In the genomic region with DNA sequence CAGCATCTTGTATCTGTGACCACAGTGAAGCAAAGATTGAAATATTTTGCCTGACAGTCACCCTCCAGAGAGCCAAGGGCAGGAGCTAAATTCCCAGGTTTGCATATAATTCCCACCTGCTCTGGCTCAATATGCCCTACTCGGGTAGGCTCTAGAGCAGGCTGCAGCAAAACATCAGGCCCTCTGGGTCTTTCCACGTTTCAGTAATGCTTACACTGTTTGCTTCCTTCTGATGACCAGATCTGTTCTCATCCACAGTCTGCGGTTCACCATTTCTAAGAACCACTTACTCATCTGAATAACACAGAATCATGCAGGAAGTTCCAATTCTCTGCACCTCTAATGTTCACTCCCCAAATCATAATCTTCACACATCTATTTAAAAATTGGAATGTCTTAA, we compare ENCODE assay signal across 8 cellular contexts.
DNase-seq lines count a peak whose midpoint lies in the region; ATAC-seq and TF ChIP-seq lines count a peak whose summit lies in the region.

No MANE protein-coding gene starts in this region.

- intact Hi-C loops in lower lobe of right lung (cut with DNase I): no loop called here

- H3K27me3 ChIP-seq in lower lobe of right lung (ENCODE audit: low read depth): no peaks in the 10 kb centered on the region

- no peak overlapping the region for H3K27ac ChIP-seq in lower lobe of right lung

- no peaks in the 10 kb centered on the region for H3K9me3 ChIP-seq in lower lobe of right lung

- DNase-seq in A172 (ENCODE audit: low spot score) (peak; percentile 6), lower lobe of right lung (no peak), NCI-H526 treated with DMSO at 0.1 percent for 48 hours (lab: John Stamatoyannopoulos, UW) (no peak), mucosa of gallbladder (ENCODE audit: low spot score) (no peak), omental fat pad (ENCODE audit: low spot score) (no peak)
- DNase-seq in activated CD8-positive, alpha-beta memory T cell treated with anti-CD3 and anti-CD28 coated beads, Interleukin-2, amount 50 U/mL, for 1 hour (ENCODE audit: extremely low read depth): peak; percentile 4

- ATAC-seq in GM19397 (IDR thresholded peaks at IDR 0.05; ENCODE audit: unreplicated experiment): peak; percentile 95
- ATAC-seq in HG03442 (IDR thresholded peaks at IDR 0.05; ENCODE audit: unreplicated experiment): peak; percentile 94
- ATAC-seq in lower lobe of right lung: peak; percentile 80 to 82
- ATAC-seq in omental fat pad (ENCODE audit: low FRiP score): no peak

- H3K4me1 ChIP-seq in lower lobe of right lung: peaks cover 16% of the 10 kb centered on the region

- H3K36me3 ChIP-seq in lower lobe of right lung: no peaks in the 10 kb centered on the region

- TF ChIP-seq CTCF in lower lobe of right lung (IDR thresholded peaks at IDR 0.05) (no peak), omental fat pad (IDR thresholded peaks at IDR 0.05) (no peak)

- H3K4me3 ChIP-seq in lower lobe of right lung: no peak overlapping the region

Comparison
In these comparisons a context has a peak if more than half of its experiments do, and no peak if none do; other contexts are left out.
1. DNase-seq: peak in A172 (single experiment) and activated CD8-positive, alpha-beta memory T cell treated with anti-CD3 and anti-CD28 coated beads, Interleukin-2, amount 50 U/mL, for 1 hour (single experiment); none in lower lobe of right lung (single experiment), NCI-H526 treated with DMSO at 0.1 percent for 48 hours (single experiment), mucosa of gallbladder (single experiment) and omental fat pad (single experiment).